ENCODE assay signal across 24 cellular contexts in the genomic region with DNA sequence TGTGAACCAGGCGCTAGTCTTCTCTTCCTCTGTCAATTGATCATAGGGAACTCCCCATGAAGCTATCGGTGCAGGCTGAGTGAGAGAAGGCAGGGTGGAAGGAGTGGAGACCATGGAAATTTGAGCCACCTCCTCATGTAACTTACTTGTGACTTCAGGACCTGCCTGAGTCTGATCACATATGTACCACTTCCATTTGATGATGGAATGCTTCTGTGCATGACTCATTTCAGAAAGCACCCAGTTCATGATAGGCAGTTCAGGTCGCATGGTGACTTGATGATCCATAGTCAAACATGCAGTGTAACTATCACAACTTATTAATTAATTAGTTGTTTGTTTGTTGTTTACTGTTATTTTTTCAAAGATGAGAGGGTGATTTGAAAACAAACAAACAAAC.
"Had no signal": no experiment of that assay in that cellular context is flagged by ENCODE, and none has a peak within 500 bp of the region (broad histone marks: within the 10 kb centered on the region; RNA-seq: fewer than 3 reads in every experiment).

No MANE protein-coding gene starts in this region.

- DNase-seq: activated CD4-positive, alpha-beta memory T cell treated with anti-CD3 and anti-CD28 coated beads, Interleukin-2, amount 10 ng/mL, durations not matched to agents 7 days and 5 days; activated CD4-positive, alpha-beta T cell treated with anti-CD3 and anti-CD28 coated beads, Interleukin-2, amount 50 U/mL, for 1 hour; activated CD4-positive, CD25-positive, alpha-beta regulatory T cell; activated gamma-delta T cell; activated naive CD4-positive, alpha-beta T cell treated with anti-CD3 and anti-CD28 coated beads for 36 hours; activated T-cell treated with anti-CD3 and anti-CD28 coated beads for 4 hours; activated T-cell treated with anti-CD3 and anti-CD28 coated beads, Interleukin-2, amount 50 U/mL, for 48 hours; amygdala; caudate nucleus; MM.1S; NCI-H1105 treated with DMSO at 0.1 percent for 48 hours; NCI-H1436 treated with DMSO at 0.1 percent for 48 hours; NCI-H187; NCI-H2081; NCI-H226; NCI-H526 treated with DMSO at 0.1 percent for 48 hours; NCI-H82; SIG-M5; T-helper 17 cell; T-helper 9 cell had no signal

- H3K4me1 Mint-ChIP-seq: activated CD4-positive, alpha-beta memory T cell treated with anti-CD3 and anti-CD28 coated beads, Interleukin-2, amount 10 ng/mL, durations not matched to agents 7 days and 5 days; activated T-helper 17 cell treated with anti-CD3 and anti-CD28 coated beads, Interleukin-2, amount 50 U/mL, for 72 hours; brain; T-helper 17 cell had no signal

- H3K4me3 Mint-ChIP-seq: activated CD4-positive, alpha-beta memory T cell treated with anti-CD3 and anti-CD28 coated beads, Interleukin-2, amount 10 ng/mL, durations not matched to agents 7 days and 5 days; activated naive CD4-positive, alpha-beta T cell treated with anti-CD3 and anti-CD28 coated beads for 36 hours; activated naive CD8-positive, alpha-beta T cell; activated T-helper 17 cell treated with anti-CD3 and anti-CD28 coated beads, Interleukin-2, amount 50 U/mL, for 72 hours; brain; T-helper 17 cell had no signal

- FAIRE-seq: astrocyte had no signal

- H3K27me3 Mint-ChIP-seq: activated CD4-positive, alpha-beta memory T cell treated with anti-CD3 and anti-CD28 coated beads, Interleukin-2, amount 10 ng/mL, durations not matched to agents 7 days and 5 days; activated naive CD8-positive, alpha-beta T cell; activated T-helper 17 cell treated with anti-CD3 and anti-CD28 coated beads, Interleukin-2, amount 50 U/mL, for 72 hours; T-helper 17 cell had no signal

- H3K27ac Mint-ChIP-seq: activated CD4-positive, alpha-beta memory T cell treated with anti-CD3 and anti-CD28 coated beads, Interleukin-2, amount 10 ng/mL, durations not matched to agents 7 days and 5 days; activated naive CD4-positive, alpha-beta T cell treated with anti-CD3 and anti-CD28 coated beads for 36 hours; activated naive CD8-positive, alpha-beta T cell; activated T-helper 17 cell treated with anti-CD3 and anti-CD28 coated beads, Interleukin-2, amount 50 U/mL, for 72 hours; brain; T-helper 17 cell had no signal

- H3K36me3 Mint-ChIP-seq: activated naive CD8-positive, alpha-beta T cell; brain had no signal
